1 cellular context compared by ENCODE assay signal in the genomic region with DNA sequence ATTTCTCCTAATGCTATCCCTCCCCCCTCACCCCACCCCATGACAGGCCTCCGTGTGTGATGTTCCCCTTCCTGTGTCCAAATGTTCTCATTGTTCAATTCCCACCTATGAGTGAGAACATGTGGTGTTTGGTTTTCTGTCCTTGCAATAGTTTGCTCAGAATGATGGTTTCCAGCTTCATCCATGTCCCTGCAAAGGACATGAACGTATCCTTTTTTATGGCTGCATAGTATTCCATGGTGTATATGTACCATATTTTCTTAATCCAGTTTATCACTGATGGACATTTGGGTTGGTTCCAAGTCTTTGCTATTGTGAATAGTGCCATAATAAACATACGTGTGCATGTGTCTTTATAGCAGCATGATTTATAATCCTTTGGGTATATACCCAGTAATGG. TPM values are rescaled to one million over a fixed set of nuclear protein-coding genes. Genes with fewer than 3 reads are reported as not detected.
"Had no signal": no experiment of that assay in that cellular context is flagged by ENCODE, and none has a peak within 500 bp of the region (broad histone marks: within the 10 kb centered on the region; RNA-seq: fewer than 3 reads in every experiment).

No MANE protein-coding gene starts in this region.

RNA-seq across cellular contexts. Expression of a gene that starts 39.2 kb away (rescaled TPM):
- total RNA-seq: G401 had no signal
